In the genomic region with DNA sequence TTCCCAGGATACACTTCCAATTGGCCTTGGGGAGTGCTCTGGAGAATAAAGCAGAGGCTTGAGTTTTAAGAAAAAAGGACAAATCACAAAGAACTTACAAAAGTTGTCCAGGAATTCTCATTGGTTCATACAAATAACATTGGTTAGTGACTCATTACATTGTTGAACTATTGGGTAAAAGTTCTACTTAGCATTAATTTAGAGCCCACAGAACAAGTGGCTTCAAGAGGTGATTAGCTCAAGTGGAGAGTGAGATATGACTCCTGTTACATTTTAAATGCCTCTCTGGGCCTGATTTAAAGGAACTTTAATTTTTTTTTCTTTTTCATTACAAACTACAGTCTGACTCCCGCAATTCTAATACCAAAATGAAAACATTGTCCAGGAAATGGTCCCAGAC, we compare ENCODE assay signal across 18 cellular contexts.
DNase-seq lines count a peak whose midpoint lies in the region; ATAC-seq, FAIRE-seq and TF ChIP-seq lines count a peak whose summit lies in the region.
"Had no signal": no experiment of that assay in that cellular context is flagged by ENCODE, and none has a peak within 500 bp of the region (broad histone marks: within the 10 kb centered on the region; RNA-seq: fewer than 3 reads in every experiment).

No MANE protein-coding gene starts in this region.

- POLR2A ChIA-PET in HEK293T (lab: Yijun Ruan, JAX) = no interaction called here

- H4K20me1 ChIP-seq in MM.1S (ENCODE audit: insufficient read depth, low read length) = no peaks in the 10 kb centered on the region

- H3K4me3 ChIP-seq in bronchial epithelial cell (ENCODE audit: low read depth, low read length) = no peak overlapping the region
- H3K4me3 ChIP-seq in lower lobe of right lung = no peak overlapping the region
- no peak overlapping the region for H3K4me3 ChIP-seq in MM.1S (ENCODE audit: low read length)
- H3K4me3 ChIP-seq: GM12878, GM23338, Peyer's patch had no signal

- H3K27ac ChIP-seq in lower lobe of right lung = no peak overlapping the region
- no peak overlapping the region for H3K27ac ChIP-seq in MM.1S (ENCODE audit: low read length)
- H3K27ac ChIP-seq: Peyer's patch had no signal

- H3K36me3 ChIP-seq in bronchial epithelial cell (ENCODE audit: control insufficient read depth, insufficient read depth, low read length) = no peaks in the 10 kb centered on the region
- no peaks in the 10 kb centered on the region for H3K36me3 ChIP-seq in lower lobe of right lung
- no peaks in the 10 kb centered on the region for H3K36me3 ChIP-seq in MM.1S (replicated peaks; ENCODE audit: insufficient read depth, low read length)
- H3K36me3 ChIP-seq: Peyer's patch had no signal

- H2AFZ ChIP-seq in MM.1S (ENCODE audit: low read length) = no peak overlapping the region
- H2AFZ ChIP-seq: GM23338 had no signal

- no peak overlapping the region for H3K4me2 ChIP-seq in MM.1S (ENCODE audit: low read depth, low read length)
- H3K4me2 ChIP-seq: GM23338 had no signal

- CTCF ChIA-PET in HEK293T (lab: Yijun Ruan, JAX) = no interaction called here

- ATAC-seq in lower lobe of right lung = peak; percentile 26 to 76
- ATAC-seq: GM12878, GM23338, SK-N-SH treated with all-trans-retinoic acid at 6 μM for 48 hours had no signal

- peaks cover 22% of the 10 kb centered on the region for H3K27me3 ChIP-seq in bronchial epithelial cell (ENCODE audit: control insufficient read depth, insufficient read depth, low read length)
- H3K27me3 ChIP-seq in lower lobe of right lung (ENCODE audit: low read depth) = peaks cover 39% of the 10 kb centered on the region
- no peaks in the 10 kb centered on the region for H3K27me3 ChIP-seq in MM.1S (replicated peaks; ENCODE audit: insufficient read depth, low read length)

- H3F3A ChIP-seq in MM.1S (ENCODE audit: insufficient read depth, low read length) = no peaks in the 10 kb centered on the region

- no peak overlapping the region for H3K9ac ChIP-seq in MM.1S (ENCODE audit: low read length)

- H3K79me2 ChIP-seq in MM.1S (ENCODE audit: low read length) = no peaks in the 10 kb centered on the region

- peaks cover 18% of the 10 kb centered on the region for H3K4me1 ChIP-seq in lower lobe of right lung
- H3K4me1 ChIP-seq in MM.1S (ENCODE audit: low read length) = no peaks in the 10 kb centered on the region

- intact Hi-C loops in lower lobe of right lung (cut with DNase I) = no loop called here

- FAIRE-seq in bronchial epithelial cell (lab: Jason Lieb, UNC) = no peak
- FAIRE-seq: GM12878, HTR-8/SVneo had no signal

- DNase-seq in DMS79 treated with DMSO at 0.1 percent for 48 hours (lab: John Stamatoyannopoulos, UW) (peak; percentile 34), MV-4-11 (lab: John Stamatoyannopoulos, UW) (peak; percentile 7), bronchial epithelial cell (ENCODE audit: low read depth) (peak; percentile 23), lower lobe of right lung (no peak), activated gamma-delta T cell (lab: John Stamatoyannopoulos, UW) (no peak), HEK293T (ENCODE audit: extremely low spot score) (no peak), MM.1S (no peak)
- DNase-seq: CD4-positive, CD25-positive, alpha-beta regulatory T cell; HCEC 1CT; KG1; NCI-H146; NCI-H2029; NCI-H82; Peyer's patch had no signal

- TF ChIP-seq CTCF in bronchial epithelial cell (IDR thresholded peaks at IDR 0.05; ENCODE audit: insufficient read depth, low read length, severe bottlenecking) = no peak
- no peak for TF ChIP-seq CTCF in lower lobe of right lung (IDR thresholded peaks at IDR 0.05)
- TF ChIP-seq CTCF in MM.1S (IDR thresholded peaks at IDR 0.05; ENCODE audit: low read length) = no peak

- H3K9me2 ChIP-seq in MM.1S (replicated peaks; ENCODE audit: insufficient read depth, low read length) = no peaks in the 10 kb centered on the region

- no peaks in the 10 kb centered on the region for H3K9me3 ChIP-seq in lower lobe of right lung
- no peaks in the 10 kb centered on the region for H3K9me3 ChIP-seq in MM.1S (replicated peaks; ENCODE audit: insufficient read depth, low read length)
- H3K9me3 ChIP-seq: Peyer's patch had no signal

TF ChIP-seq in HEK293T, 16 proteins besides CTCF, POLR2A, EP300 and RAD21:
- TF ChIP-seq FOXA1 (IDR thresholded peaks at IDR 0.05) (no peak), SUZ12 (IDR thresholded peaks at IDR 0.05) (no peak), CTBP1 (IDR thresholded peaks at IDR 0.05; ENCODE audit: borderline replicate concordance) (no peak), FOXK2 (IDR thresholded peaks at IDR 0.05) (no peak), SP1 (IDR thresholded peaks at IDR 0.05) (no peak), L3MBTL2 (conservative IDR thresholded peaks at IDR 0.05) (no peak), TARDBP (IDR thresholded peaks at IDR 0.05) (no peak)
TF ChIP-seq in HEK293T: peak in this region for 0.

Comparison
In these comparisons a context has a peak if more than half of its experiments do, and no peak if none do; other contexts are left out.
1. DNase-seq: peak in DMS79 treated with DMSO at 0.1 percent for 48 hours (single experiment), MV-4-11 (single experiment) and bronchial epithelial cell (single experiment); none in lower lobe of right lung (single experiment), activated gamma-delta T cell (single experiment), HEK293T (single experiment) and MM.1S (single experiment).